Comparison of ENCODE assay signal across 8 cellular contexts in the genomic region with DNA sequence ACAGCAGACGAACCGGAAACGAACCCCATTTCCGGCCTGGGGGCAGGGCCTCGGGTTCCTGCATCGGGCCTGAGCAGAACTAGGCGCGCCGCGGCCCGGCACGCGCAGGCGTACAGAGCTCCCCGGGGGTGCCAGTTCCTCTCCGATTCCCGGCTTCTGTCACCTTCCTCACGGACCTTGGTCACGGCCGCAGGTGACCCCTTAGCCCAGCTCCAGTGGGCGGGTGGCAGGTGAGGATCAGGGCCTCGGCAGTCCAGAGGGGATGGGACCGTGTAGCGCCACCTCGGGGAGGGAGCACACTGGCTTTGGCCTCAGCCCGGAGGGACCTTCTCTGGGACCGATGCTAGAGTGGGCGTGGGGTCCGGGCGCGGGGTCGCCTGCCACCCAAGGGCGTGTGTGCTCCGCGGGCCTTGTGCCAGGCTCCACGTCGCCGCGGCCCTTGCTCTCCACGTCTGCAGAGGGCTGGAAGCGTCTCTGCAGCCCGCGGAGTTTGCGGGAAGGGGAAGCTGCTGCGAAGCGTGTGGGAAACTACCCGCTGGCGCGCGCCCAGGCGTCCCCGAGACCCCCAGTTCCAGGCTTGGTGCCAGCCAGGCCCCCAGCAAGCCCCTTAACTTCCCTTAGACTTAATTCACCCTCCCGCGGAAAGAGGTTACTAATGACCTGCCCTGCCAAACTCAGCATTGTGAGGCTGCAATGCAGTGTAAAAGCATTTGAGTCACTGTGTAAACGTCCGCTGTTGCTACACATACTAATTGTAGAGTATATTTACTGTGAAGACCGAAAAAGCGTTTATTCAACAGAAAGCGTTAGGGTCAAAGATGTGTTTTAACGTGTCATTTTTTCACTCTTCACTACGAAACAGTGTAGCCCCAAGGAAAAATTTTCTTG. TPM values are rescaled to one million over a fixed set of nuclear protein-coding genes. Genes with fewer than 3 reads are reported as not detected.
DNase-seq lines count a peak whose midpoint lies in the region; ATAC-seq and TF ChIP-seq lines count a peak whose summit lies in the region.

A gene (plus strand): TSS at position 48 of the 888 bp plus-strand sequence. CDS start 7,930 bp downstream, outside the sequence.

- peak within 1 kb of the TSS; percentile 63 to 85 for H3K27ac ChIP-seq in coronary artery

- peaks cover 34% of the 10 kb centered on the region for H3K4me1 Mint-ChIP-seq in activated CD4-positive, alpha-beta T cell treated with anti-CD3 and anti-CD28 coated beads, Interleukin-2, amount 10 ng/mL, durations not matched to agents 24 days and 14 days

- no peaks in the 10 kb centered on the region for H3K27me3 Mint-ChIP-seq in activated CD4-positive, alpha-beta T cell treated with anti-CD3 and anti-CD28 coated beads, Interleukin-2, amount 10 ng/mL, durations not matched to agents 24 days and 14 days

- H3K36me3 Mint-ChIP-seq in activated CD4-positive, alpha-beta T cell treated with anti-CD3 and anti-CD28 coated beads, Interleukin-2, amount 10 ng/mL, durations not matched to agents 24 days and 14 days (ENCODE audit: low read depth), result peaks cover 27% of the 10 kb centered on the region

- H3K9me3 Mint-ChIP-seq in activated CD4-positive, alpha-beta T cell treated with anti-CD3 and anti-CD28 coated beads, Interleukin-2, amount 10 ng/mL, durations not matched to agents 24 days and 14 days, result no peaks in the 10 kb centered on the region

- TF ChIP-seq CTCF in coronary artery (IDR thresholded peaks at IDR 0.05), result no peak

- peak; percentile 63 to 75 for DNase-seq in AML-193 (lab: John Stamatoyannopoulos, UW)
- peak; percentile 84 to 97 for DNase-seq in NCI-H526 (lab: John Stamatoyannopoulos, UW)
- peak; percentile 99 for DNase-seq in activated CD4-positive, alpha-beta T cell treated with anti-CD3 and anti-CD28 coated beads, Interleukin-2, amount 10 ng/mL, durations not matched to agents 24 days and 14 days
- peak; percentile 92 for DNase-seq in coronary artery (ENCODE audit: low spot score)
- peak; percentile 96 for DNase-seq in left lobe of liver (ENCODE audit: low spot score)
- DNase-seq in stimulated activated CD4-positive, alpha-beta T cell treated with anti-CD3 and anti-CD28 coated beads, Interleukin-2, amount 100 ng/mL, for 48 hours, result peak; percentile 88 to 92

- intact Hi-C loops in activated CD4-positive, alpha-beta T cell treated with anti-CD3 and anti-CD28 coated beads, Interleukin-2, amount 10 ng/mL, durations not matched to agents 24 days and 14 days (cut with micrococcal nuclease), result loop anchor here (5.0 kb wide), 1 partner anchor 768 kb away; no protein-coding TSS in a partner anchor

- ATAC-seq in GM18909 (IDR thresholded peaks at IDR 0.05; ENCODE audit: poor library complexity, unreplicated experiment) (peak; percentile 81), HG03175 (IDR thresholded peaks at IDR 0.05; ENCODE audit: unreplicated experiment) (peak; percentile 74), left lobe of liver (peak; percentile 84)

- peak within 1 kb of the TSS; percentile 91 for H3K4me3 ChIP-seq in coronary artery

- H3K4me3 Mint-ChIP-seq in activated CD4-positive, alpha-beta T cell treated with anti-CD3 and anti-CD28 coated beads, Interleukin-2, amount 10 ng/mL, durations not matched to agents 24 days and 14 days, result peak within 1 kb of the TSS; percentile 99

- peak within 1 kb of the TSS; percentile 98 for H3K27ac Mint-ChIP-seq in activated CD4-positive, alpha-beta T cell treated with anti-CD3 and anti-CD28 coated beads, Interleukin-2, amount 10 ng/mL, durations not matched to agents 24 days and 14 days

RNA-seq across cellular contexts. Expression of the gene that starts here (rescaled TPM):
- 87.8 and 91.7 TPM in 2 replicates for total RNA-seq in activated CD4-positive, alpha-beta T cell treated with anti-CD3 and anti-CD28 coated beads, Interleukin-2, amount 10 ng/mL, durations not matched to agents 24 days and 14 days
- total RNA-seq in left lobe of liver, result 51.9 TPM

Comparison
In these comparisons a context has a peak if more than half of its experiments do, and no peak if none do; other contexts are left out.
1. Peak in every context shown above with its lines: DNase-seq, ATAC-seq, H3K4me3 ChIP-seq and H3K27ac ChIP-seq.